ENCODE assay signal across 31 cellular contexts in the genomic region with DNA sequence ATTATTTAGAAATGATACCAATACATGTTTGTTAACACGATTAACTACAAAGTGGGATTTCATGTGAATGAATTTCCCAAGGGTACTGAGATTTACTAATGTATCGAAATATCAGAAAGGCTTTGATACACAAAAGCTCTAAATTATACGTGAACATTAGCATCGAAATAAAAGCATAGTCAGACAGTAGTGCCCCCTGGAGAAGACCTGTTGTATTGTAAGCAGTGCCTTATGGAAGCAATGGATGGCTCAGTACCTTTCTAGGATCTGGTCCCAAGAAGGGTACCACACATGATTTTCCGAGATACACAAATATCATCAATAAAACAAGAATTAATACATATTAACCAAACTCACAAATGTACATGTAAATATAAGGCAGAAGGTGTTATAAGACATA.
DNase-seq lines count a peak whose midpoint lies in the region; ATAC-seq and TF ChIP-seq lines count a peak whose summit lies in the region.
"Had no signal": no experiment of that assay in that cellular context is flagged by ENCODE, and none has a peak within 500 bp of the region (broad histone marks: within the 10 kb centered on the region; RNA-seq: fewer than 3 reads in every experiment).

No MANE protein-coding gene starts in this region.

- H3K9me3 Mint-ChIP-seq in WTC11 (peaks cover 5% of the 10 kb centered on the region), neural progenitor cell (no peaks in the 10 kb centered on the region)

- H3K9ac ChIP-seq in Karpas-422 (ENCODE audit: low read length) (no peak overlapping the region), neural progenitor cell (no peak overlapping the region)

- H3K27ac ChIP-seq in Karpas-422 (ENCODE audit: low read length) = no peak overlapping the region
- no peak overlapping the region for H3K27ac ChIP-seq in neural progenitor cell
- H3K27ac ChIP-seq: colonic mucosa, heart left ventricle, neutrophil, Peyer's patch, SJCRH30, suprapubic skin, upper lobe of right lung had no signal

- TF ChIP-seq CTCF in WTC11 (IDR thresholded peaks at IDR 0.05) = no peak
- TF ChIP-seq CTCF in neural progenitor cell (IDR thresholded peaks at IDR 0.05) = peak; percentile 30

- H3K27me3 Mint-ChIP-seq in WTC11 (ENCODE audit: low read depth) (no peaks in the 10 kb centered on the region), neural progenitor cell (ENCODE audit: insufficient read depth, low read depth) (no peaks in the 10 kb centered on the region)
- H3K27me3 Mint-ChIP-seq: CD4-positive, alpha-beta T cell; IgD-negative memory B cell had no signal

- 0 out of 2 replicates have a peak, but pooled peaks cover 2% of the 10 kb centered on the region for H3K36me3 Mint-ChIP-seq in WTC11
- H3K36me3 Mint-ChIP-seq in neural progenitor cell = no peaks in the 10 kb centered on the region
- H3K36me3 Mint-ChIP-seq: IgD-negative memory B cell, mesothelial cell of epicardium had no signal

- H3K4me2 ChIP-seq in Karpas-422 (ENCODE audit: low read depth, low read length, poor library complexity, severe bottlenecking) (no peak overlapping the region), neural progenitor cell (no peak overlapping the region)
- H3K4me2 ChIP-seq: smooth muscle cell had no signal

- H3K36me3 ChIP-seq in Karpas-422 (ENCODE audit: insufficient read depth, low read length) (no peaks in the 10 kb centered on the region), neural progenitor cell (no peaks in the 10 kb centered on the region)
- H3K36me3 ChIP-seq: colonic mucosa, heart left ventricle, neutrophil, Peyer's patch, SJCRH30, suprapubic skin, upper lobe of right lung had no signal

- ATAC-seq in WTC11 = peak; percentile 51
- ATAC-seq: activated T-cell treated with anti-CD3 and anti-CD28 coated beads, Interleukin-2, amount 50 U/mL, for 72 hours; HCT116; heart left ventricle; right cardiac atrium; upper lobe of right lung had no signal

- H3K4me3 Mint-ChIP-seq in WTC11 = no peak overlapping the region
- no peak overlapping the region for H3K4me3 Mint-ChIP-seq in neural progenitor cell
- H3K4me3 Mint-ChIP-seq: activated T-cell treated with anti-CD3 and anti-CD28 coated beads, Interleukin-2, amount 50 U/mL, for 72 hours; CD4-positive, alpha-beta T cell; IgD-negative memory B cell; mesothelial cell of epicardium had no signal

- H2AFZ ChIP-seq in Karpas-422 (ENCODE audit: low read length) (no peak overlapping the region), neural progenitor cell (replicated peaks) (no peak overlapping the region)

- POLR2A ChIA-PET in WTC11 (lab: Charles Lee) = no interaction called here

- DNase-seq in NCI-H82 (lab: John Stamatoyannopoulos, UW) = peak; percentile 2
- DNase-seq in NCI-H82 treated with DMSO at 0.1 percent for 48 hours (lab: John Stamatoyannopoulos, UW; ENCODE audit: unreplicated experiment) = no peak
- peak; percentile 66 for DNase-seq in Karpas-422
- no peak for DNase-seq in WTC11 (ENCODE audit: low spot score)
- no peak for DNase-seq in neural progenitor cell (ENCODE audit: low spot score)
- no peak for DNase-seq in NCI-H2081 (lab: John Stamatoyannopoulos, UW)
- DNase-seq in stimulated activated CD4-positive, alpha-beta T cell treated with anti-CD3 and anti-CD28 coated beads, Interleukin-15, amount 100 ng/mL, for 24 hours = no peak
- DNase-seq in occipital lobe (lab: John Stamatoyannopoulos, UW) = no peak
- DNase-seq: activated CD4-positive, alpha-beta T cell treated with anti-CD3 and anti-CD28 coated beads, Interleukin-2, amount 50 U/mL, for 48 hours; activated CD4-positive, CD25-positive, alpha-beta regulatory T cell treated with anti-CD3 and anti-CD28 coated beads, Interleukin-2, amount 50 U/mL, for 72 hours; activated T-cell treated with anti-CD3 and anti-CD28 coated beads, Interleukin-2, amount 50 U/mL, for 72 hours; CD4-positive, alpha-beta T cell; colonic mucosa; effector CD4-positive, alpha-beta T cell; EL; heart left ventricle; NCI-H1105; NCI-H187 treated with DMSO at 0.1 percent for 48 hours; NCI-H524; Peyer's patch; right cardiac atrium; SJCRH30; stimulated activated CD4-positive, alpha-beta T cell treated with anti-CD3 and anti-CD28 coated beads, Interleukin-1b, Interleukin-23, amount 100 ng/mL, for 48 hours; stimulated activated naive CD4-positive, alpha-beta T cell treated with Interleukin-2 at 50 U/mL for 16 hours; upper lobe of right lung had no signal

- no peaks in the 10 kb centered on the region for H3K9me2 ChIP-seq in Karpas-422 (replicated peaks; ENCODE audit: insufficient read depth, low read length)

- H3F3A ChIP-seq in neural progenitor cell (ENCODE audit: low read depth) = no peaks in the 10 kb centered on the region

- H3K9me3 ChIP-seq in Karpas-422 (ENCODE audit: low read length) = no peaks in the 10 kb centered on the region
- no peaks in the 10 kb centered on the region for H3K9me3 ChIP-seq in neural progenitor cell (ENCODE audit: low read depth)
- H3K9me3 ChIP-seq: colonic mucosa, neutrophil, Peyer's patch, SJCRH30, suprapubic skin, upper lobe of right lung had no signal

- H3K79me2 ChIP-seq in Karpas-422 (ENCODE audit: low read length) (no peaks in the 10 kb centered on the region), neural progenitor cell (ENCODE audit: low read depth) (no peaks in the 10 kb centered on the region)

- H3K4me1 Mint-ChIP-seq in WTC11 (no peaks in the 10 kb centered on the region), neural progenitor cell (no peaks in the 10 kb centered on the region)
- H3K4me1 Mint-ChIP-seq: IgD-negative memory B cell, mesothelial cell of epicardium had no signal

- CTCF ChIA-PET in WTC11 (lab: Charles Lee) = no interaction called here

- H3K4me1 ChIP-seq in Karpas-422 (ENCODE audit: low read length) = no peaks in the 10 kb centered on the region
- no peaks in the 10 kb centered on the region for H3K4me1 ChIP-seq in neural progenitor cell
- H3K4me1 ChIP-seq: colonic mucosa, heart left ventricle, Peyer's patch, SJCRH30, suprapubic skin, upper lobe of right lung had no signal

- H3K27me3 ChIP-seq in Karpas-422 (ENCODE audit: low read length) (no peaks in the 10 kb centered on the region), neural progenitor cell (no peaks in the 10 kb centered on the region)
- H3K27me3 ChIP-seq: colonic mucosa, heart left ventricle, neutrophil, Peyer's patch, SJCRH30, suprapubic skin, upper lobe of right lung had no signal

- no peak overlapping the region for H3K4me3 ChIP-seq in Karpas-422 (ENCODE audit: low read length)
- H3K4me3 ChIP-seq in neural progenitor cell = no peak overlapping the region
- H3K4me3 ChIP-seq: colonic mucosa, heart left ventricle, Peyer's patch, SJCRH30, smooth muscle cell, suprapubic skin, upper lobe of right lung had no signal

- no peak overlapping the region for H3K27ac Mint-ChIP-seq in WTC11
- no peak overlapping the region for H3K27ac Mint-ChIP-seq in neural progenitor cell
- H3K27ac Mint-ChIP-seq: activated T-cell treated with anti-CD3 and anti-CD28 coated beads, Interleukin-2, amount 50 U/mL, for 72 hours; CD4-positive, alpha-beta T cell; IgD-negative memory B cell; mesothelial cell of epicardium had no signal

- no peaks in the 10 kb centered on the region for H4K20me1 ChIP-seq in Karpas-422 (ENCODE audit: insufficient read depth, low read depth, low read length)
- no peaks in the 10 kb centered on the region for H4K20me1 ChIP-seq in neural progenitor cell (ENCODE audit: low read depth)

TF ChIP-seq in WTC11, 78 proteins besides CTCF, POLR2A, EP300 and RAD21 (continues in another document):
- TF ChIP-seq ETV6 (CRISPR knock-in tag; IDR thresholded peaks at IDR 0.05) = no peak
- no peak for TF ChIP-seq ESRRA (CRISPR knock-in tag; IDR thresholded peaks at IDR 0.05; ENCODE audit: borderline replicate concordance)
- no peak for TF ChIP-seq ZNF219 (CRISPR knock-in tag; IDR thresholded peaks at IDR 0.05; ENCODE audit: borderline replicate concordance)
- TF ChIP-seq CBFB (CRISPR knock-in tag; IDR thresholded peaks at IDR 0.05; ENCODE audit: low read depth) = no peak
- TF ChIP-seq, protein P1, sequence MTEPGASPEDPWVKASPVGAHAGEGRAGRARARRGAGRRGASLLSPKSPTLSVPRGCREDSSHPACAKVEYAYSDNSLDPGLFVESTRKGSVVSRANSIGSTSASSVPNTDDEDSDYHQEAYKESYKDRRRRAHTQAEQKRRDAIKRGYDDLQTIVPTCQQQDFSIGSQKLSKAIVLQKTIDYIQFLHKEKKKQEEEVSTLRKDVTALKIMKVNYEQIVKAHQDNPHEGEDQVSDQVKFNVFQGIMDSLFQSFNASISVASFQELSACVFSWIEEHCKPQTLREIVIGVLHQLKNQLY (CRISPR knock-in tag; IDR thresholded peaks at IDR 0.05) = no peak
- TF ChIP-seq, protein P2, sequence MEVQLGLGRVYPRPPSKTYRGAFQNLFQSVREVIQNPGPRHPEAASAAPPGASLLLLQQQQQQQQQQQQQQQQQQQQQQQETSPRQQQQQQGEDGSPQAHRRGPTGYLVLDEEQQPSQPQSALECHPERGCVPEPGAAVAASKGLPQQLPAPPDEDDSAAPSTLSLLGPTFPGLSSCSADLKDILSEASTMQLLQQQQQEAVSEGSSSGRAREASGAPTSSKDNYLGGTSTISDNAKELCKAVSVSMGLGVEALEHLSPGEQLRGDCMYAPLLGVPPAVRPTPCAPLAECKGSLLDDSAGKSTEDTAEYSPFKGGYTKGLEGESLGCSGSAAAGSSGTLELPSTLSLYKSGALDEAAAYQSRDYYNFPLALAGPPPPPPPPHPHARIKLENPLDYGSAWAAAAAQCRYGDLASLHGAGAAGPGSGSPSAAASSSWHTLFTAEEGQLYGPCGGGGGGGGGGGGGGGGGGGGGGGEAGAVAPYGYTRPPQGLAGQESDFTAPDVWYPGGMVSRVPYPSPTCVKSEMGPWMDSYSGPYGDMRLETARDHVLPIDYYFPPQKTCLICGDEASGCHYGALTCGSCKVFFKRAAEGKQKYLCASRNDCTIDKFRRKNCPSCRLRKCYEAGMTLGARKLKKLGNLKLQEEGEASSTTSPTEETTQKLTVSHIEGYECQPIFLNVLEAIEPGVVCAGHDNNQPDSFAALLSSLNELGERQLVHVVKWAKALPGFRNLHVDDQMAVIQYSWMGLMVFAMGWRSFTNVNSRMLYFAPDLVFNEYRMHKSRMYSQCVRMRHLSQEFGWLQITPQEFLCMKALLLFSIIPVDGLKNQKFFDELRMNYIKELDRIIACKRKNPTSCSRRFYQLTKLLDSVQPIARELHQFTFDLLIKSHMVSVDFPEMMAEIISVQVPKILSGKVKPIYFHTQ (CRISPR knock-in tag; IDR thresholded peaks at IDR 0.05) = no peak
- no peak for TF ChIP-seq ELF4 (CRISPR knock-in tag; IDR thresholded peaks at IDR 0.05; ENCODE audit: low read depth)
- TF ChIP-seq, protein P3, sequence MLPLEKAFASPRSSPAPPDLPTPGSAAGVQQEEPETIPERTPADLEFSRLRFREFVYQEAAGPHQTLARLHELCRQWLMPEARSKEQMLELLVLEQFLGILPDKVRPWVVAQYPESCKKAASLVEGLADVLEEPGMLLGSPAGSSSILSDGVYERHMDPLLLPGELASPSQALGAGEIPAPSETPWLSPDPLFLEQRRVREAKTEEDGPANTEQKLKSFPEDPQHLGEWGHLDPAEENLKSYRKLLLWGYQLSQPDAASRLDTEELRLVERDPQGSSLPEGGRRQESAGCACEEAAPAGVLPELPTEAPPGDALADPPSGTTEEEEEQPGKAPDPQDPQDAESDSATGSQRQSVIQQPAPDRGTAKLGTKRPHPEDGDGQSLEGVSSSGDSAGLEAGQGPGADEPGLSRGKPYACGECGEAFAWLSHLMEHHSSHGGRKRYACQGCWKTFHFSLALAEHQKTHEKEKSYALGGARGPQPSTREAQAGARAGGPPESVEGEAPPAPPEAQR (CRISPR knock-in tag; IDR thresholded peaks at IDR 0.05) = no peak

Comparison
In these comparisons a context has a peak if more than half of its experiments do, and no peak if none do; other contexts are left out.
1. DNase-seq: peak in NCI-H82 (single experiment) and Karpas-422 (single experiment); none in NCI-H82 treated with DMSO at 0.1 percent for 48 hours (single experiment), WTC11 (single experiment), neural progenitor cell (single experiment), NCI-H2081 (0 of 2), stimulated activated CD4-positive, alpha-beta T cell treated with anti-CD3 and anti-CD28 coated beads, Interleukin-15, amount 100 ng/mL, for 24 hours (single experiment) and occipital lobe (single experiment).